13 cellular contexts compared by ENCODE assay signal in genomic region chr17:45896803-45897693, GRCh38. TPM values are rescaled to one million over a fixed set of nuclear protein-coding genes. Genes with fewer than 3 reads are reported as not detected.
DNase-seq lines count a peak whose midpoint lies in the region; ATAC-seq and TF ChIP-seq lines count a peak whose summit lies in the region.
"Had no signal": no experiment of that assay in that cellular context is flagged by ENCODE, and none has a peak within 500 bp of the region (broad histone marks: within the 10 kb centered on the region; RNA-seq: fewer than 3 reads in every experiment).

No MANE protein-coding gene starts in this region.

- peak overlapping the region; percentile 38 for H3K4me3 Mint-ChIP-seq in endodermal cell

- H2BK12ac ChIP-seq in neuronal stem cell (ENCODE audit: low read length): no peak overlapping the region

- H2BK120ac ChIP-seq in neuronal stem cell (ENCODE audit: low read depth, low read length): no peak overlapping the region

- no peak for ATAC-seq in GM19463 (IDR thresholded peaks at IDR 0.05; ENCODE audit: unreplicated experiment)
- ATAC-seq: body of pancreas had no signal

- peak overlapping the region; percentile 9 for H3K23ac ChIP-seq in neuronal stem cell (ENCODE audit: low read depth, low read length, poor library complexity)

- no peak overlapping the region for H3K27ac Mint-ChIP-seq in endodermal cell

- H3K4me2 ChIP-seq in neuronal stem cell (ENCODE audit: insufficient read depth, low read length, poor library complexity, severe bottlenecking): peak overlapping the region; percentile 65

- H3K4me1 ChIP-seq in endodermal cell (ENCODE audit: control insufficient read depth, insufficient read depth, low read length): peaks cover 2% of the 10 kb centered on the region
- peaks cover 6 to 16% of the 10 kb centered on the region in 2 donors for H3K4me1 ChIP-seq in neuronal stem cell (ENCODE audit: control insufficient read depth in 2 of 2, insufficient read depth in 1 of 2, low read depth in 1 of 2, low read length in 2 of 2)

- H3K27ac ChIP-seq in endodermal cell (ENCODE audit: low read depth, low read length): no peak overlapping the region
- no peak overlapping the region for H3K27ac ChIP-seq in neuronal stem cell (replicated peaks; ENCODE audit: low read length)
- H3K27ac ChIP-seq: body of pancreas, testis had no signal

- no peak overlapping the region for H3K9ac ChIP-seq in endodermal cell (ENCODE audit: extremely low read depth, low read length, poor library complexity, severe bottlenecking)
- no peak overlapping the region for H3K9ac ChIP-seq in neuronal stem cell (ENCODE audit: low read depth, low read length, poor library complexity)

- peaks cover 96% of the 10 kb centered on the region for H3K27me3 Mint-ChIP-seq in endodermal cell (ENCODE audit: insufficient read depth)

- H3K36me3 ChIP-seq in endodermal cell (ENCODE audit: control insufficient read depth, insufficient read depth, low read length) (no peaks in the 10 kb centered on the region), neuronal stem cell (replicated peaks in 1 of 2; ENCODE audit: control insufficient read depth in 2 of 2, insufficient read depth in 2 of 2, low read length in 2 of 2) (no peaks in the 10 kb centered on the region)

- H3K27me3 ChIP-seq in endodermal cell (ENCODE audit: control insufficient read depth, insufficient read depth, low read length, poor library complexity, severe bottlenecking) (peaks cover 92% of the 10 kb centered on the region), neuronal stem cell (ENCODE audit: control insufficient read depth in 3 of 3, insufficient read depth in 3 of 3, low read depth in 1 of 3, low read length in 3 of 3) (peaks cover 33 to 76% (median 69%) of the 10 kb centered on the region in 3 experiments)
- H3K27me3 ChIP-seq: testis had no signal

- H4K91ac ChIP-seq in neuronal stem cell (ENCODE audit: low read depth, low read length, poor library complexity): no peak overlapping the region

- no peak overlapping the region for H2AK5ac ChIP-seq in neuronal stem cell (ENCODE audit: low read depth, low read length)

- peak; percentile 30 for TF ChIP-seq CTCF in endodermal cell (conservative IDR thresholded peaks at IDR 0.05)

- no peaks in the 10 kb centered on the region for H3K79me1 ChIP-seq in neuronal stem cell (ENCODE audit: low read depth, low read length)

- H3K14ac ChIP-seq in neuronal stem cell (ENCODE audit: low read length): peak overlapping the region; percentile 49

- WGBS in endodermal cell (ENCODE audit: insufficient coverage in 1 of 2, insufficient read length in 1 of 2), 2 experiments: 4% methylated on average over 32 to 67 of the region's 67 CpGs
- WGBS in neuronal stem cell (ENCODE audit: extremely low coverage in 2 of 2, insufficient read length in 2 of 2, insufficient replicate concordance in 1 of 2), 2 donors: no CpG with 5 or more reads among the region's 67 CpGs

- peak overlapping the region; percentile 47 for H2AFZ ChIP-seq in neuronal stem cell (ENCODE audit: low read length)

- DNase-seq in NCI-H748 (lab: John Stamatoyannopoulos, UW; ENCODE audit: unreplicated experiment) (peak; percentile 31), NCI-H748 treated with DMSO at 0.1 percent for 48 hours (lab: John Stamatoyannopoulos, UW) (no peak), NCI-H1105 treated with DMSO at 0.1 percent for 48 hours (lab: John Stamatoyannopoulos, UW) (peak; percentile 35), endodermal cell (peak; percentile 84), neuronal stem cell (ENCODE audit: low spot score) (peak; percentile 18), NAMALWA (ENCODE audit: low spot score) (no peak), kidney tubule cell (ENCODE audit: low spot score) (no peak)
- DNase-seq: body of pancreas, NCI-H2107, SIG-M5, testis had no signal

- peak overlapping the region; percentile 72 for H3K18ac ChIP-seq in neuronal stem cell (ENCODE audit: low read length)

- H3K4me1 Mint-ChIP-seq in endodermal cell: peaks cover 6% of the 10 kb centered on the region

- no peak overlapping the region for H3K4ac ChIP-seq in neuronal stem cell (ENCODE audit: low read length)

- no peak overlapping the region for H4K8ac ChIP-seq in neuronal stem cell (ENCODE audit: low read depth, low read length)

- H2BK5ac ChIP-seq in neuronal stem cell (ENCODE audit: low read length): no peak overlapping the region

- H3K9me3 ChIP-seq in endodermal cell (ENCODE audit: control insufficient read depth, low read length) (no peaks in the 10 kb centered on the region), neuronal stem cell (replicated peaks in 1 of 2; ENCODE audit: control insufficient read depth in 2 of 2, insufficient read depth in 1 of 2, low read depth in 1 of 2, low read length in 2 of 2) (peaks cover 0 to 2% of the 10 kb centered on the region in 2 donors)
- H3K9me3 ChIP-seq: body of pancreas, testis had no signal

- H3K4me3 ChIP-seq in endodermal cell (ENCODE audit: low read length) (peak overlapping the region; percentile 38), neuronal stem cell (ENCODE audit: low read length in 2 of 2) (peak overlapping the region in 1 of 2 donors; percentile 37)
- H3K4me3 ChIP-seq: body of pancreas had no signal

- no peak overlapping the region for H2BK15ac ChIP-seq in neuronal stem cell (ENCODE audit: low read length)

- H3K9me3 Mint-ChIP-seq in endodermal cell: no peaks in the 10 kb centered on the region

- no peaks in the 10 kb centered on the region for H3K36me3 Mint-ChIP-seq in endodermal cell (ENCODE audit: low read depth)

RNA-seq across cellular contexts. Expression of gene MAPT, which starts 2.7 kb away (rescaled TPM):
- under 1 TPM; 0.69 to 0.73 TPM for total RNA-seq in endodermal cell
- polyA plus RNA-seq in endodermal cell (2013, experiment 1 of 2): 10.8 TPM
- polyA plus RNA-seq in endodermal cell (2013, experiment 2 of 2): 8.2 TPM
- polyA plus RNA-seq in neuronal stem cell (2013, experiment 1 of 2): 2.6 TPM
- polyA plus RNA-seq in neuronal stem cell (2013, experiment 2 of 2): 2.8 TPM

RNA-seq across cellular contexts. Expression of gene SPPL2C, which starts 52.4 kb away (rescaled TPM):
- not detected for total RNA-seq in endodermal cell
- polyA plus RNA-seq in endodermal cell (2013, experiment 1 of 2): not detected
- polyA plus RNA-seq in endodermal cell (2013, experiment 2 of 2): not detected
- not detected for polyA plus RNA-seq in neuronal stem cell (2013, experiment 1 of 2)
- not detected for polyA plus RNA-seq in neuronal stem cell (2013, experiment 2 of 2)
- total RNA-seq: body of pancreas, mononuclear cell had no signal

Comparison
In these comparisons a context has a peak if more than half of its experiments do, and no peak if none do; other contexts are left out.
1. DNase-seq: peak in NCI-H748 (single experiment), NCI-H1105 treated with DMSO at 0.1 percent for 48 hours (single experiment), endodermal cell (single experiment) and neuronal stem cell (single experiment); none in NCI-H748 treated with DMSO at 0.1 percent for 48 hours (single experiment), NAMALWA (single experiment) and kidney tubule cell (single experiment).